ENCODE assay signal across 26 cellular contexts in the genomic region with DNA sequence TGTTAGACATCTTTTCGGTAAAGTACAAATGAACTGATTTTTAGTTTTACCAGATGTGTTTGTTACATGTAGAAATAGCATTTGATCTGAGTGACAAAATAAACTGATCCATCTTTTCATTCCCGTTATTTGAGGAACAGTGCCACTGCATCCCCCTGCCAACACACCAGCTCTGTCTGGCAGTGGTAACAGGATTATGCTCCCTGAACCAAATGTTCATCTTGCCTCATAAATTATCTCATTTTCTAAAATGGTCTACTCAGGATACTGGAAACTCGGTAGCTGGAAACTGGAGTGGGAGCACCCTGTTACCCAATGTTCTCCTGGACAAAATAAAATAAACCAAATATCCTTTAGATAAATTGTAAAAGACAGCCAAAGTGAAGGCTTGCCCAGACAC.
"Had no signal": no experiment of that assay in that cellular context is flagged by ENCODE, and none has a peak within 500 bp of the region (broad histone marks: within the 10 kb centered on the region; RNA-seq: fewer than 3 reads in every experiment).

No MANE protein-coding gene starts in this region.

- H3K36me3 ChIP-seq: prostate gland, transverse colon had no signal

- H3K9me3 ChIP-seq: left ventricle myocardium inferior, mucosa of descending colon, pancreas, prostate gland, stomach, testis, thyroid gland, transverse colon, upper lobe of right lung had no signal

- H3K4me3 Mint-ChIP-seq: naive thymus-derived CD4-positive, alpha-beta T cell; natural killer cell treated with Interleukin-12 subunit alpha and Interleukin-12 subunit beta and Interleukin-15 and Interleukin-18, amount 100 ng/mL, for 72 hours; stimulated activated naive B cell treated with anti-CD40 and anti-IgM and Interleukin-4, amounts not matched to agents 10 μg/mL and 1 μg/mL and 100 μg/mL, for 72 hours had no signal

- ATAC-seq: mucosa of descending colon; naive thymus-derived CD4-positive, alpha-beta T cell; natural killer cell treated with Interleukin-12 subunit alpha and Interleukin-12 subunit beta and Interleukin-15 and Interleukin-18, amount 100 ng/mL, for 72 hours; pancreas; right cardiac atrium; sciatic nerve; stimulated activated naive B cell treated with anti-CD40 and anti-IgM and Interleukin-4, amounts not matched to agents 10 μg/mL and 1 μg/mL and 100 μg/mL, for 72 hours; stimulated activated naive CD8-positive, alpha-beta T cell treated with anti-CD3 and anti-CD28 coated beads, Interleukin-15, Interleukin-2, amounts not matched to agents 100 U/mL and 50 U/mL, for 24 hours; upper lobe of right lung had no signal

- H3K9me3 Mint-ChIP-seq: natural killer cell treated with Interleukin-12 subunit alpha and Interleukin-12 subunit beta and Interleukin-15 and Interleukin-18, amount 100 ng/mL, for 72 hours had no signal

- H3K27ac Mint-ChIP-seq: naive thymus-derived CD4-positive, alpha-beta T cell; natural killer cell treated with Interleukin-12 subunit alpha and Interleukin-12 subunit beta and Interleukin-15 and Interleukin-18, amount 100 ng/mL, for 72 hours; stimulated activated naive B cell treated with anti-CD40 and anti-IgM and Interleukin-4, amounts not matched to agents 10 μg/mL and 1 μg/mL and 100 μg/mL, for 72 hours had no signal

- H3K4me1 Mint-ChIP-seq: naive thymus-derived CD4-positive, alpha-beta T cell; stimulated activated naive B cell treated with anti-CD40 and anti-IgM and Interleukin-4, amounts not matched to agents 10 μg/mL and 1 μg/mL and 100 μg/mL, for 72 hours had no signal

- H3K27me3 Mint-ChIP-seq: naive thymus-derived CD4-positive, alpha-beta T cell; natural killer cell treated with Interleukin-12 subunit alpha and Interleukin-12 subunit beta and Interleukin-15 and Interleukin-18, amount 100 ng/mL, for 72 hours; stimulated activated naive B cell treated with anti-CD40 and anti-IgM and Interleukin-4, amounts not matched to agents 10 μg/mL and 1 μg/mL and 100 μg/mL, for 72 hours had no signal

- DNase-seq: islet precursor cell; left ventricle myocardium inferior; midbrain; mucosa of descending colon; naive thymus-derived CD4-positive, alpha-beta T cell; pancreas; posterior cingulate gyrus; retina; stimulated activated CD4-positive, alpha-beta T cell treated with anti-CD3 and anti-CD28 coated beads, Interleukin-12 subunit alpha, Interleukin-12 subunit beta, amount 100 ng/mL, for 4 hours; stimulated activated CD4-positive, alpha-beta T cell treated with anti-CD3 and anti-CD28 coated beads, Interleukin-15, amount 100 ng/mL, for 24 hours; stimulated activated CD4-positive, alpha-beta T cell treated with anti-CD3 and anti-CD28 coated beads, Interleukin-2, amount 100 ng/mL, for 24 hours; stimulated activated CD4-positive, alpha-beta T cell treated with anti-CD3 and anti-CD28 coated beads, Interleukin-4, amount 100 ng/mL, for 1 hour; stimulated activated naive B cell treated with anti-CD40 and anti-IgM and Interleukin-4, amounts not matched to agents 10 μg/mL and 1 μg/mL and 100 μg/mL, for 72 hours; stimulated activated naive CD8-positive, alpha-beta T cell treated with anti-CD3 and anti-CD28 coated beads, Interleukin-15, Interleukin-2, amounts not matched to agents 100 U/mL and 50 U/mL, for 24 hours; stomach; testis; thyroid gland; transverse colon; upper lobe of right lung had no signal

- H3K36me3 Mint-ChIP-seq: naive thymus-derived CD4-positive, alpha-beta T cell; stimulated activated naive B cell treated with anti-CD40 and anti-IgM and Interleukin-4, amounts not matched to agents 10 μg/mL and 1 μg/mL and 100 μg/mL, for 72 hours had no signal

- FAIRE-seq: pancreas, urothelium cell line had no signal

- H3K4me1 ChIP-seq: left ventricle myocardium inferior, pancreas, prostate gland, stomach, testis, thyroid gland, transverse colon, upper lobe of right lung had no signal

- H3K4me3 ChIP-seq: left ventricle myocardium inferior, lung, mucosa of descending colon, pancreas, prostate gland, skin epidermis, stomach, testis, thyroid gland, transverse colon, upper lobe of right lung had no signal

- H3K27me3 ChIP-seq: pancreas, stomach, testis, thyroid gland, transverse colon, upper lobe of right lung had no signal
